1 cellular context compared by ENCODE assay signal in the genomic region with DNA sequence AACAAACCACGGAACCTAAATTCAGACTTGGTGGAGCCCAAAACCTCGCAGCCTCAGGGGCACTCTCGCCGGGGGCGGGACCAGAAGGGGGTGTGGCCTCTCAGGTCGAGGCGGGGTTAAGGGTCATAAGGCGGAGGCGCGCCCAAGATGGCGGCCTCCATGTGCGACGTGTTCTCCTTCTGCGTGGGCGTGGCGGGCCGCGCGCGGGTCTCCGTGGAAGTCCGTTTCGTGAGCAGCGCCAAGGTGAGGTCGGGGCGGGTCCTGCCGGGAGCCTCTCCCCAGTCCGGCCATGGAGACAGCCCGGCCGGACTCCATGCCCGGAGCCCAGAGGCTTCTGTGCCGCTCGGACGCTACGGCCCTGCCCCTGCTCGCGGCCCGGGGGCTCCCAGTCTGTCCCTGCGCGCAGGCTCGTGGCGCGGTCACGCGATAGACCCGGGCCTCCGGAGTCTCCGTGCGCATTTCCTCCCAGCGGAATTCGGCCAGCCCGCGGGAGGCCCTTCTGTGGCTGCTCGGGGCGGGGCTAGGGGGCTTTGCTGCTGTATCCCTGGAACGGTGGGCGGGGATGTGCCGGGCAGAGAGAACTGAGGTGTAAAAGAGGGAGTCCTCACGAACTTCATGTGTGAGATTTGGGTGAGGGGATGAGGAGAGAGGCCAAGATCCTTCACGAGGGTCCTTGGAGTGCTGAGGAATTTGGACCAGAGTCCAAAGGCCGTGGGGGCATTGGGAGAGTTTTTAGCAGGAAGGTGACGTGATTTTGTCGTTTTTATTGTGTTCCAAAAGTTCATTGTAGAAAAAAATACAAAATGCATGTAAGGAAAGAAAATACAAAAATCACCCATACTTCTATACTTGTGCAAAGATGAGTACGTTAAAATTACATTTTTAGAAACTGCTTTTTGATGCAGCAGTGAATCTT.
TF ChIP-seq lines count a peak whose summit lies in the region.

A gene (plus strand): TSS at position 126 of the 916 bp plus-strand sequence. CDS start 22 bp downstream, at position 148.

TF ChIP-seq in HepG2, 621 proteins besides CTCF, POLR2A, EP300 and RAD21 (continued from another document and continues in another):
- TF ChIP-seq, protein P1, sequence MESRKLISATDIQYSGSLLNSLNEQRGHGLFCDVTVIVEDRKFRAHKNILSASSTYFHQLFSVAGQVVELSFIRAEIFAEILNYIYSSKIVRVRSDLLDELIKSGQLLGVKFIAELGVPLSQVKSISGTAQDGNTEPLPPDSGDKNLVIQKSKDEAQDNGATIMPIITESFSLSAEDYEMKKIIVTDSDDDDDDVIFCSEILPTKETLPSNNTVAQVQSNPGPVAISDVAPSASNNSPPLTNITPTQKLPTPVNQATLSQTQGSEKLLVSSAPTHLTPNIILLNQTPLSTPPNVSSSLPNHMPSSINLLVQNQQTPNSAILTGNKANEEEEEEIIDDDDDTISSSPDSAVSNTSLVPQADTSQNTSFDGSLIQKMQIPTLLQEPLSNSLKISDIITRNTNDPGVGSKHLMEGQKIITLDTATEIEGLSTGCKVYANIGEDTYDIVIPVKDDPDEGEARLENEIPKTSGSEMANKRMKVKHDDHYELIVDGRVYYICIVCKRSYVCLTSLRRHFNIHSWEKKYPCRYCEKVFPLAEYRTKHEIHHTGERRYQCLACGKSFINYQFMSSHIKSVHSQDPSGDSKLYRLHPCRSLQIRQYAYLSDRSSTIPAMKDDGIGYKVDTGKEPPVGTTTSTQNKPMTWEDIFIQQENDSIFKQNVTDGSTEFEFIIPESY (CRISPR knock-in tag; IDR thresholded peaks at IDR 0.05) = no peak
- TF ChIP-seq RARG (CRISPR knock-in tag; IDR thresholded peaks at IDR 0.05; ENCODE audit: low read depth) (peak; percentile 59; the same call in 1 of the 2 replicates), TCF12 (IDR thresholded peaks at IDR 0.05) (no peak), TCF12 (CRISPR knock-in tag; IDR thresholded peaks at IDR 0.05) (no peak), GLI4 (CRISPR knock-in tag; IDR thresholded peaks at IDR 0.05; ENCODE audit: borderline replicate concordance) (no peak), ZFY (CRISPR knock-in tag; IDR thresholded peaks at IDR 0.05) (peak; percentile 96), GABPA (IDR thresholded peaks at IDR 0.05; ENCODE audit: low read depth, low read length) (no peak), GABPA (CRISPR knock-in tag; IDR thresholded peaks at IDR 0.05; ENCODE audit: low read depth) (peak; percentile 62; the same call in 1 of the 2 replicates), U2AF2 (IDR thresholded peaks at IDR 0.05; ENCODE audit: low read depth, low read length) (no peak), PHF5A (CRISPR knock-in tag; IDR thresholded peaks at IDR 0.05; ENCODE audit: low read depth, unreplicated experiment) (no peak), U2AF1 (optimal IDR thresholded peaks at IDR 0.05; ENCODE audit: low read depth, low read length) (peak; percentile 33), ZSCAN22 (CRISPR knock-in tag; IDR thresholded peaks at IDR 0.05) (0 out of 2 replicates have a peak, but pooled peaks have one; percentile 60), ZIK1 (CRISPR knock-in tag; IDR thresholded peaks at IDR 0.05; ENCODE audit: borderline replicate concordance, low read depth) (no peak), ZNF136 (CRISPR knock-in tag; IDR thresholded peaks at IDR 0.05; ENCODE audit: low read depth) (no peak), ZNF335 (CRISPR knock-in tag; IDR thresholded peaks at IDR 0.05) (peak; percentile 84), HCFC1 (IDR thresholded peaks at IDR 0.05; ENCODE audit: low read depth, low read length) (peak; percentile 55), ZNF556 (CRISPR knock-in tag; IDR thresholded peaks at IDR 0.05; ENCODE audit: borderline replicate concordance) (peak; percentile 89), SMYD3 (CRISPR knock-in tag; IDR thresholded peaks at IDR 0.05) (no peak), ZNF101 (CRISPR knock-in tag; IDR thresholded peaks at IDR 0.05; ENCODE audit: borderline replicate concordance, low read depth) (peak; percentile 37; the same call in 1 of the 2 replicates), LCORL (IDR thresholded peaks at IDR 0.05) (no peak; the same call in 1 of the 2 replicates), LCORL (CRISPR knock-in tag; IDR thresholded peaks at IDR 0.05) (peak; percentile 50; the same call in 1 of the 2 replicates), ZSCAN25 (CRISPR knock-in tag; IDR thresholded peaks at IDR 0.05) (no peak), SALL1 (CRISPR knock-in tag; IDR thresholded peaks at IDR 0.05) (peak; percentile 86), ZNF331 (CRISPR knock-in tag; IDR thresholded peaks at IDR 0.05) (peak; percentile 61; the same call in 1 of the 2 replicates), ZFP37 (CRISPR knock-in tag; IDR thresholded peaks at IDR 0.05; ENCODE audit: borderline replicate concordance) (peak; percentile 31; the same call in 1 of the 2 replicates), NFIC (IDR thresholded peaks at IDR 0.05; ENCODE audit: low read length) (no peak; the same call in 1 of the 2 replicates), ZNF337 (CRISPR knock-in tag; IDR thresholded peaks at IDR 0.05; ENCODE audit: borderline replicate concordance, low read depth) (peak; percentile 29; the same call in 1 of the 2 replicates), ZNF274 (CRISPR knock-in tag; IDR thresholded peaks at IDR 0.05) (no peak), ZMAT3 (CRISPR knock-in tag; conservative IDR thresholded peaks at IDR 0.05) (no peak), SMAD1 (CRISPR knock-in tag; IDR thresholded peaks at IDR 0.05; ENCODE audit: borderline replicate concordance, low read depth) (no peak)
- TF ChIP-seq, protein P2, sequence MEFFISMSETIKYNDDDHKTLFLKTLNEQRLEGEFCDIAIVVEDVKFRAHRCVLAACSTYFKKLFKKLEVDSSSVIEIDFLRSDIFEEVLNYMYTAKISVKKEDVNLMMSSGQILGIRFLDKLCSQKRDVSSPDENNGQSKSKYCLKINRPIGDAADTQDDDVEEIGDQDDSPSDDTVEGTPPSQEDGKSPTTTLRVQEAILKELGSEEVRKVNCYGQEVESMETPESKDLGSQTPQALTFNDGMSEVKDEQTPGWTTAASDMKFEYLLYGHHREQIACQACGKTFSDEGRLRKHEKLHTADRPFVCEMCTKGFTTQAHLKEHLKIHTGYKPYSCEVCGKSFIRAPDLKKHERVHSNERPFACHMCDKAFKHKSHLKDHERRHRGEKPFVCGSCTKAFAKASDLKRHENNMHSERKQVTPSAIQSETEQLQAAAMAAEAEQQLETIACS (CRISPR knock-in tag; IDR thresholded peaks at IDR 0.05) = peak; percentile 84
- TF ChIP-seq, protein P3, sequence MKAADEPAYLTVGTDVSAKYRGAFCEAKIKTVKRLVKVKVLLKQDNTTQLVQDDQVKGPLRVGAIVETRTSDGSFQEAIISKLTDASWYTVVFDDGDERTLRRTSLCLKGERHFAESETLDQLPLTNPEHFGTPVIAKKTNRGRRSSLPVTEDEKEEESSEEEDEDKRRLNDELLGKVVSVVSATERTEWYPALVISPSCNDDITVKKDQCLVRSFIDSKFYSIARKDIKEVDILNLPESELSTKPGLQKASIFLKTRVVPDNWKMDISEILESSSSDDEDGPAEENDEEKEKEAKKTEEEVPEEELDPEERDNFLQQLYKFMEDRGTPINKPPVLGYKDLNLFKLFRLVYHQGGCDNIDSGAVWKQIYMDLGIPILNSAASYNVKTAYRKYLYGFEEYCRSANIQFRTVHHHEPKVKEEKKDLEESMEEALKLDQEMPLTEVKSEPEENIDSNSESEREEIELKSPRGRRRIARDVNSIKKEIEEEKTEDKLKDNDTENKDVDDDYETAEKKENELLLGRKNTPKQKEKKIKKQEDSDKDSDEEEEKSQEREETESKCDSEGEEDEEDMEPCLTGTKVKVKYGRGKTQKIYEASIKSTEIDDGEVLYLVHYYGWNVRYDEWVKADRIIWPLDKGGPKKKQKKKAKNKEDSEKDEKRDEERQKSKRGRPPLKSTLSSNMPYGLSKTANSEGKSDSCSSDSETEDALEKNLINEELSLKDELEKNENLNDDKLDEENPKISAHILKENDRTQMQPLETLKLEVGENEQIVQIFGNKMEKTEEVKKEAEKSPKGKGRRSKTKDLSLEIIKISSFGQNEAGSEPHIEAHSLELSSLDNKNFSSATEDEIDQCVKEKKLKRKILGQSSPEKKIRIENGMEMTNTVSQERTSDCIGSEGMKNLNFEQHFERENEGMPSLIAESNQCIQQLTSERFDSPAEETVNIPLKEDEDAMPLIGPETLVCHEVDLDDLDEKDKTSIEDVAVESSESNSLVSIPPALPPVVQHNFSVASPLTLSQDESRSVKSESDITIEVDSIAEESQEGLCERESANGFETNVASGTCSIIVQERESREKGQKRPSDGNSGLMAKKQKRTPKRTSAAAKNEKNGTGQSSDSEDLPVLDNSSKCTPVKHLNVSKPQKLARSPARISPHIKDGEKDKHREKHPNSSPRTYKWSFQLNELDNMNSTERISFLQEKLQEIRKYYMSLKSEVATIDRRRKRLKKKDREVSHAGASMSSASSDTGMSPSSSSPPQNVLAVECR (CRISPR knock-in tag; IDR thresholded peaks at IDR 0.05; ENCODE audit: borderline replicate concordance) = peak; percentile 99
- TF ChIP-seq, protein P4, sequence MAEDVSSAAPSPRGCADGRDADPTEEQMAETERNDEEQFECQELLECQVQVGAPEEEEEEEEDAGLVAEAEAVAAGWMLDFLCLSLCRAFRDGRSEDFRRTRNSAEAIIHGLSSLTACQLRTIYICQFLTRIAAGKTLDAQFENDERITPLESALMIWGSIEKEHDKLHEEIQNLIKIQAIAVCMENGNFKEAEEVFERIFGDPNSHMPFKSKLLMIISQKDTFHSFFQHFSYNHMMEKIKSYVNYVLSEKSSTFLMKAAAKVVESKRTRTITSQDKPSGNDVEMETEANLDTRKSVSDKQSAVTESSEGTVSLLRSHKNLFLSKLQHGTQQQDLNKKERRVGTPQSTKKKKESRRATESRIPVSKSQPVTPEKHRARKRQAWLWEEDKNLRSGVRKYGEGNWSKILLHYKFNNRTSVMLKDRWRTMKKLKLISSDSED (CRISPR knock-in tag; IDR thresholded peaks at IDR 0.05) = peak; percentile 59; the same call in 1 of the 2 replicates
- TF ChIP-seq, protein P5, sequence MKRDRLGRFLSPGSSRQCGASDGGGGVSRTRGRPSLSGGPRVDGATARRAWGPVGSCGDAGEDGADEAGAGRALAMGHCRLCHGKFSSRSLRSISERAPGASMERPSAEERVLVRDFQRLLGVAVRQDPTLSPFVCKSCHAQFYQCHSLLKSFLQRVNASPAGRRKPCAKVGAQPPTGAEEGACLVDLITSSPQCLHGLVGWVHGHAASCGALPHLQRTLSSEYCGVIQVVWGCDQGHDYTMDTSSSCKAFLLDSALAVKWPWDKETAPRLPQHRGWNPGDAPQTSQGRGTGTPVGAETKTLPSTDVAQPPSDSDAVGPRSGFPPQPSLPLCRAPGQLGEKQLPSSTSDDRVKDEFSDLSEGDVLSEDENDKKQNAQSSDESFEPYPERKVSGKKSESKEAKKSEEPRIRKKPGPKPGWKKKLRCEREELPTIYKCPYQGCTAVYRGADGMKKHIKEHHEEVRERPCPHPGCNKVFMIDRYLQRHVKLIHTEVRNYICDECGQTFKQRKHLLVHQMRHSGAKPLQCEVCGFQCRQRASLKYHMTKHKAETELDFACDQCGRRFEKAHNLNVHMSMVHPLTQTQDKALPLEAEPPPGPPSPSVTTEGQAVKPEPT (CRISPR knock-in tag; IDR thresholded peaks at IDR 0.05; ENCODE audit: low read depth) = peak; percentile 84; the same call in 1 of the 2 replicates
- TF ChIP-seq, protein P6, sequence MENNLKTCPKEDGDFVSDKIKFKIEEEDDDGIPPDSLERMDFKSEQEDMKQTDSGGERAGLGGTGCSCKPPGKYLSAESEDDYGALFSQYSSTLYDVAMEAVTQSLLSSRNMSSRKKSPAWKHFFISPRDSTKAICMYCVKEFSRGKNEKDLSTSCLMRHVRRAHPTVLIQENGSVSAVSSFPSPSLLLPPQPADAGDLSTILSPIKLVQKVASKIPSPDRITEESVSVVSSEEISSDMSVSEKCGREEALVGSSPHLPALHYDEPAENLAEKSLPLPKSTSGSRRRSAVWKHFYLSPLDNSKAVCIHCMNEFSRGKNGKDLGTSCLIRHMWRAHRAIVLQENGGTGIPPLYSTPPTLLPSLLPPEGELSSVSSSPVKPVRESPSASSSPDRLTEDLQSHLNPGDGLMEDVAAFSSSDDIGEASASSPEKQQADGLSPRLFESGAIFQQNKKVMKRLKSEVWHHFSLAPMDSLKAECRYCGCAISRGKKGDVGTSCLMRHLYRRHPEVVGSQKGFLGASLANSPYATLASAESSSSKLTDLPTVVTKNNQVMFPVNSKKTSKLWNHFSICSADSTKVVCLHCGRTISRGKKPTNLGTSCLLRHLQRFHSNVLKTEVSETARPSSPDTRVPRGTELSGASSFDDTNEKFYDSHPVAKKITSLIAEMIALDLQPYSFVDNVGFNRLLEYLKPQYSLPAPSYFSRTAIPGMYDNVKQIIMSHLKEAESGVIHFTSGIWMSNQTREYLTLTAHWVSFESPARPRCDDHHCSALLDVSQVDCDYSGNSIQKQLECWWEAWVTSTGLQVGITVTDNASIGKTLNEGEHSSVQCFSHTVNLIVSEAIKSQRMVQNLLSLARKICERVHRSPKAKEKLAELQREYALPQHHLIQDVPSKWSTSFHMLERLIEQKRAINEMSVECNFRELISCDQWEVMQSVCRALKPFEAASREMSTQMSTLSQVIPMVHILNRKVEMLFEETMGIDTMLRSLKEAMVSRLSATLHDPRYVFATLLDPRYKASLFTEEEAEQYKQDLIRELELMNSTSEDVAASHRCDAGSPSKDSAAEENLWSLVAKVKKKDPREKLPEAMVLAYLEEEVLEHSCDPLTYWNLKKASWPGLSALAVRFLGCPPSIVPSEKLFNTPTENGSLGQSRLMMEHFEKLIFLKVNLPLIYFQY (CRISPR knock-in tag; IDR thresholded peaks at IDR 0.05; ENCODE audit: borderline replicate concordance) = no peak
- TF ChIP-seq, protein P7, sequence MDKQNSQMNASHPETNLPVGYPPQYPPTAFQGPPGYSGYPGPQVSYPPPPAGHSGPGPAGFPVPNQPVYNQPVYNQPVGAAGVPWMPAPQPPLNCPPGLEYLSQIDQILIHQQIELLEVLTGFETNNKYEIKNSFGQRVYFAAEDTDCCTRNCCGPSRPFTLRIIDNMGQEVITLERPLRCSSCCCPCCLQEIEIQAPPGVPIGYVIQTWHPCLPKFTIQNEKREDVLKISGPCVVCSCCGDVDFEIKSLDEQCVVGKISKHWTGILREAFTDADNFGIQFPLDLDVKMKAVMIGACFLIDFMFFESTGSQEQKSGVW (CRISPR knock-in tag; IDR thresholded peaks at IDR 0.05; ENCODE audit: borderline replicate concordance) = peak; percentile 82; the same call in 1 of the 2 replicates
- TF ChIP-seq, protein P8, sequence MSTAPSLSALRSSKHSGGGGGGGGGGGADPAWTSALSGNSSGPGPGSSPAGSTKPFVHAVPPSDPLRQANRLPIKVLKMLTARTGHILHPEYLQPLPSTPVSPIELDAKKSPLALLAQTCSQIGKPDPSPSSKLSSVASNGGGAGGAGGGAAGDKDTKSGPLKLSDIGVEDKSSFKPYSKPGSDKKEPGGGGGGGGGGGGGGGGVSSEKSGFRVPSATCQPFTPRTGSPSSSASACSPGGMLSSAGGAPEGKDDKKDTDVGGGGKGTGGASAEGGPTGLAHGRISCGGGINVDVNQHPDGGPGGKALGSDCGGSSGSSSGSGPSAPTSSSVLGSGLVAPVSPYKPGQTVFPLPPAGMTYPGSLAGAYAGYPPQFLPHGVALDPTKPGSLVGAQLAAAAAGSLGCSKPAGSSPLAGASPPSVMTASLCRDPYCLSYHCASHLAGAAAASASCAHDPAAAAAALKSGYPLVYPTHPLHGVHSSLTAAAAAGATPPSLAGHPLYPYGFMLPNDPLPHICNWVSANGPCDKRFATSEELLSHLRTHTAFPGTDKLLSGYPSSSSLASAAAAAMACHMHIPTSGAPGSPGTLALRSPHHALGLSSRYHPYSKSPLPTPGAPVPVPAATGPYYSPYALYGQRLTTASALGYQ (CRISPR knock-in tag; IDR thresholded peaks at IDR 0.05) = peak; percentile 80
